In the genomic region with DNA sequence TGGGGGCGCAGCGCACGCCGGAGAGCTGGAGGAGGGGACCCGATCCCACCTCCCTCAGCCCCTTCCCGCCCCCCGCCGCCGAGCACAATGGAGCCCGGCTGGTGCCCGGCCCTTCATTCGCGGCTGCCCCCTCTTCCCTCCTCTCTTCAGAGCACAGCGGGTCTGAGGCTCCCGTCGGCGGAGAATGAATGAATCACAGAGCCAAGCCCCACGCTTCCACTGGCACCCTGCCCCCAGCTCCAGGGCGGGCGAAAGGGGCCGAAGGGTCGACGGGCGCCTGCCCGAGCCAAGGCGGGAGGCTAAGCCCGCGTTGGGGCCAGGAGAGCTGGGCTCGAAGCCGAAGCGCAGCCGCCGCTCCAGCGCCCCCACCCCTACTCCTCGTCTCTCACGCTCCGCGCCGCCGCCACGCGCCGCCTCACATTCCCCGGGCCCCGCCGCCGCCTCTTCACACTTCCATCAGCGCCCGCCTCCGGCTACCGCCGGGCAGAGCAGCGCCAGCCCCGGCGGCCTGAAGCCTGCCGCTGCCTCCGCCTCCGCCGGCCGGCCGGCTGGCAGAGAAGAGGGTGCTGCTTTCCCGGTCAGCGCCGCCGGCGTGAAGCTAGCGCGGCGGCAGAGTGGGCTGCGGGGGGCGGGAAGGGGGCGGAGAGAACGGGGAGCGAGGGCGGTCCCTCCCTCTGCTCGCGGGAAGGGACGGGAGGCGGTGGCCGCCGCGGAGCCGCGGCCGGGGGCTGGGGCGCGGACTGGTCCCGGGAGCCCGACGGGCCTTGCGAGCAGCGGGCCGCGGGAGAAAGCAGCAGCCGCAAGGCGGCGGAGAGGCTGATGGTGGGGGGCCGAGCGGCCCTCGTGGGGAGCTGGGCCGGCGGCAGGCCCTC, we compare ENCODE assay signal across 1 cellular context.
TF ChIP-seq lines count a peak whose summit lies in the region.

A gene with protein sequence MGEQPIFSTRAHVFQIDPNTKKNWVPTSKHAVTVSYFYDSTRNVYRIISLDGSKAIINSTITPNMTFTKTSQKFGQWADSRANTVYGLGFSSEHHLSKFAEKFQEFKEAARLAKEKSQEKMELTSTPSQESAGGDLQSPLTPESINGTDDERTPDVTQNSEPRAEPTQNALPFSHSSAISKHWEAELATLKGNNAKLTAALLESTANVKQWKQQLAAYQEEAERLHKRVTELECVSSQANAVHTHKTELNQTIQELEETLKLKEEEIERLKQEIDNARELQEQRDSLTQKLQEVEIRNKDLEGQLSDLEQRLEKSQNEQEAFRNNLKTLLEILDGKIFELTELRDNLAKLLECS (minus strand): TSS at position 616 of the 872 bp plus-strand sequence. CDS start 1,360 bp downstream, outside the sequence.

TF ChIP-seq in HepG2, 621 proteins besides CTCF, POLR2A, EP300 and RAD21 (continued from another document and continues in another):
- TF ChIP-seq HOXD1 (CRISPR knock-in tag; IDR thresholded peaks at IDR 0.05) (peak; percentile 43; the same call in 1 of the 2 replicates), CBX1 (IDR thresholded peaks at IDR 0.05; ENCODE audit: low read depth) (no peak), PHF20 (CRISPR knock-in tag; IDR thresholded peaks at IDR 0.05) (no peak), BORCS8-MEF2B (CRISPR knock-in tag; IDR thresholded peaks at IDR 0.05) (peak; percentile 66), ZC3H13 (CRISPR knock-in tag; IDR thresholded peaks at IDR 0.05) (no peak; the same call in 1 of the 2 replicates), ZNF841 (CRISPR knock-in tag; IDR thresholded peaks at IDR 0.05; ENCODE audit: borderline replicate concordance) (no peak), TCF7 (IDR thresholded peaks at IDR 0.05; ENCODE audit: low read depth) (no peak), EEA1 (CRISPR knock-in tag; IDR thresholded peaks at IDR 0.05; ENCODE audit: borderline replicate concordance) (0 out of 2 replicates have a peak, but pooled peaks have one; percentile 6), TARDBP (CRISPR knock-in tag; IDR thresholded peaks at IDR 0.05) (peak; percentile 38; the same call in 1 of the 2 replicates), SP1 (IDR thresholded peaks at IDR 0.05) (no peak), SP1 (CRISPR knock-in tag; IDR thresholded peaks at IDR 0.05) (peak; percentile 26; the same call in 1 of the 2 replicates), ZNF225 (CRISPR knock-in tag; IDR thresholded peaks at IDR 0.05) (no peak), NKX3-1 (CRISPR knock-in tag; IDR thresholded peaks at IDR 0.05) (peak; percentile 27; the same call in 1 of the 2 replicates), ZNF253 (CRISPR knock-in tag; IDR thresholded peaks at IDR 0.05; ENCODE audit: borderline replicate concordance) (no peak; the same call in none of the 2 replicates), ZNF83 (CRISPR knock-in tag; IDR thresholded peaks at IDR 0.05; ENCODE audit: borderline replicate concordance) (0 out of 2 replicates have a peak, but pooled peaks have one; percentile 65), ZSCAN29 (CRISPR knock-in tag; conservative IDR thresholded peaks at IDR 0.05) (0 out of 2 replicates have a peak, but pooled peaks have one; percentile 58), CCAR2 (optimal IDR thresholded peaks at IDR 0.05; ENCODE audit: low read depth, low read length) (peak; percentile 26), ETV5 (CRISPR knock-in tag; IDR thresholded peaks at IDR 0.05; ENCODE audit: borderline replicate concordance) (no peak), ZMYM2 (CRISPR knock-in tag; IDR thresholded peaks at IDR 0.05) (no peak), KLF12 (CRISPR knock-in tag; IDR thresholded peaks at IDR 0.05; ENCODE audit: borderline replicate concordance) (peak; percentile 10), ZNF589 (CRISPR knock-in tag; conservative IDR thresholded peaks at IDR 0.05) (0 out of 2 replicates have a peak, but pooled peaks have one; percentile 35), NAIF1 (CRISPR knock-in tag; IDR thresholded peaks at IDR 0.05; ENCODE audit: borderline replicate concordance) (no peak), HHEX (CRISPR knock-in tag; IDR thresholded peaks at IDR 0.05) (no peak), MTF1 (CRISPR knock-in tag; IDR thresholded peaks at IDR 0.05) (peak; percentile 55; the same call in 1 of the 2 replicates), MBNL3 (CRISPR knock-in tag; conservative IDR thresholded peaks at IDR 0.05) (no peak), MIXL1 (CRISPR knock-in tag; IDR thresholded peaks at IDR 0.05) (no peak), CENPT (CRISPR knock-in tag; IDR thresholded peaks at IDR 0.05; ENCODE audit: low read depth) (peak; percentile 35; the same call in 1 of the 2 replicates), TOPORS (CRISPR knock-in tag; IDR thresholded peaks at IDR 0.05) (peak; percentile 55; the same call in 1 of the 2 replicates), XRCC5 (optimal IDR thresholded peaks at IDR 0.05; ENCODE audit: low read length) (no peak), SRSF4 (IDR thresholded peaks at IDR 0.05; ENCODE audit: low read depth, low read length, poor library complexity, severe bottlenecking) (no peak), ZNF570 (CRISPR knock-in tag; IDR thresholded peaks at IDR 0.05; ENCODE audit: borderline replicate concordance) (peak; percentile 45; the same call in 1 of the 2 replicates), FOXJ3 (CRISPR knock-in tag; IDR thresholded peaks at IDR 0.05; ENCODE audit: borderline replicate concordance) (no peak), SYNCRIP (IDR thresholded peaks at IDR 0.05; ENCODE audit: insufficient read depth, low read depth, low read length) (no peak), HNF4G (IDR thresholded peaks at IDR 0.05; ENCODE audit: borderline replicate concordance, low read depth, low read length) (0 out of 2 replicates have a peak, but pooled peaks have one; percentile 3), HNF4G (CRISPR knock-in tag; IDR thresholded peaks at IDR 0.05; ENCODE audit: borderline replicate concordance, low read depth) (no peak), ARNTL (CRISPR knock-in tag; IDR thresholded peaks at IDR 0.05) (no peak), ZNF777 (CRISPR knock-in tag; IDR thresholded peaks at IDR 0.05) (peak; percentile 85), FOXK2 (IDR thresholded peaks at IDR 0.05) (no peak)
- TF ChIP-seq, protein P1, sequence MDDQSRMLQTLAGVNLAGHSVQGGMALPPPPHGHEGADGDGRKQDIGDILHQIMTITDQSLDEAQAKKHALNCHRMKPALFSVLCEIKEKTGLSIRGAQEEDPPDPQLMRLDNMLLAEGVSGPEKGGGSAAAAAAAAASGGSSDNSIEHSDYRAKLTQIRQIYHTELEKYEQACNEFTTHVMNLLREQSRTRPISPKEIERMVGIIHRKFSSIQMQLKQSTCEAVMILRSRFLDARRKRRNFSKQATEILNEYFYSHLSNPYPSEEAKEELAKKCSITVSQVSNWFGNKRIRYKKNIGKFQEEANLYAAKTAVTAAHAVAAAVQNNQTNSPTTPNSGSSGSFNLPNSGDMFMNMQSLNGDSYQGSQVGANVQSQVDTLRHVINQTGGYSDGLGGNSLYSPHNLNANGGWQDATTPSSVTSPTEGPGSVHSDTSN (CRISPR knock-in tag; IDR thresholded peaks at IDR 0.05; ENCODE audit: borderline replicate concordance), result no peak
- TF ChIP-seq, protein P2, sequence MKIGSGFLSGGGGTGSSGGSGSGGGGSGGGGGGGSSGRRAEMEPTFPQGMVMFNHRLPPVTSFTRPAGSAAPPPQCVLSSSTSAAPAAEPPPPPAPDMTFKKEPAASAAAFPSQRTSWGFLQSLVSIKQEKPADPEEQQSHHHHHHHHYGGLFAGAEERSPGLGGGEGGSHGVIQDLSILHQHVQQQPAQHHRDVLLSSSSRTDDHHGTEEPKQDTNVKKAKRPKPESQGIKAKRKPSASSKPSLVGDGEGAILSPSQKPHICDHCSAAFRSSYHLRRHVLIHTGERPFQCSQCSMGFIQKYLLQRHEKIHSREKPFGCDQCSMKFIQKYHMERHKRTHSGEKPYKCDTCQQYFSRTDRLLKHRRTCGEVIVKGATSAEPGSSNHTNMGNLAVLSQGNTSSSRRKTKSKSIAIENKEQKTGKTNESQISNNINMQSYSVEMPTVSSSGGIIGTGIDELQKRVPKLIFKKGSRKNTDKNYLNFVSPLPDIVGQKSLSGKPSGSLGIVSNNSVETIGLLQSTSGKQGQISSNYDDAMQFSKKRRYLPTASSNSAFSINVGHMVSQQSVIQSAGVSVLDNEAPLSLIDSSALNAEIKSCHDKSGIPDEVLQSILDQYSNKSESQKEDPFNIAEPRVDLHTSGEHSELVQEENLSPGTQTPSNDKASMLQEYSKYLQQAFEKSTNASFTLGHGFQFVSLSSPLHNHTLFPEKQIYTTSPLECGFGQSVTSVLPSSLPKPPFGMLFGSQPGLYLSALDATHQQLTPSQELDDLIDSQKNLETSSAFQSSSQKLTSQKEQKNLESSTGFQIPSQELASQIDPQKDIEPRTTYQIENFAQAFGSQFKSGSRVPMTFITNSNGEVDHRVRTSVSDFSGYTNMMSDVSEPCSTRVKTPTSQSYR (CRISPR knock-in tag; IDR thresholded peaks at IDR 0.05; ENCODE audit: borderline replicate concordance), result 0 out of 2 replicates have a peak, but pooled peaks have one; percentile 0
- TF ChIP-seq, protein P3, sequence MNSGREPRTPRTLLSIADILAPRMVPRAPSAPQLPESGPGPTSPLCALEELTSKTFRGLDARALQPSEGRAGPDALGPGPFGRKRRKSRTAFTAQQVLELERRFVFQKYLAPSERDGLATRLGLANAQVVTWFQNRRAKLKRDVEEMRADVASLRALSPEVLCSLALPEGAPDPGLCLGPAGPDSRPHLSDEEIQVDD (CRISPR knock-in tag; IDR thresholded peaks at IDR 0.05; ENCODE audit: borderline replicate concordance), result no peak
- TF ChIP-seq, protein P4, sequence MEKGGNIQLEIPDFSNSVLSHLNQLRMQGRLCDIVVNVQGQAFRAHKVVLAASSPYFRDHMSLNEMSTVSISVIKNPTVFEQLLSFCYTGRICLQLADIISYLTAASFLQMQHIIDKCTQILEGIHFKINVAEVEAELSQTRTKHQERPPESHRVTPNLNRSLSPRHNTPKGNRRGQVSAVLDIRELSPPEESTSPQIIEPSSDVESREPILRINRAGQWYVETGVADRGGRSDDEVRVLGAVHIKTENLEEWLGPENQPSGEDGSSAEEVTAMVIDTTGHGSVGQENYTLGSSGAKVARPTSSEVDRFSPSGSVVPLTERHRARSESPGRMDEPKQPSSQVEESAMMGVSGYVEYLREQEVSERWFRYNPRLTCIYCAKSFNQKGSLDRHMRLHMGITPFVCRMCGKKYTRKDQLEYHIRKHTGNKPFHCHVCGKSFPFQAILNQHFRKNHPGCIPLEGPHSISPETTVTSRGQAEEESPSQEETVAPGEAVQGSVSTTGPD (CRISPR knock-in tag; IDR thresholded peaks at IDR 0.05), result no peak
- TF ChIP-seq, protein P5, sequence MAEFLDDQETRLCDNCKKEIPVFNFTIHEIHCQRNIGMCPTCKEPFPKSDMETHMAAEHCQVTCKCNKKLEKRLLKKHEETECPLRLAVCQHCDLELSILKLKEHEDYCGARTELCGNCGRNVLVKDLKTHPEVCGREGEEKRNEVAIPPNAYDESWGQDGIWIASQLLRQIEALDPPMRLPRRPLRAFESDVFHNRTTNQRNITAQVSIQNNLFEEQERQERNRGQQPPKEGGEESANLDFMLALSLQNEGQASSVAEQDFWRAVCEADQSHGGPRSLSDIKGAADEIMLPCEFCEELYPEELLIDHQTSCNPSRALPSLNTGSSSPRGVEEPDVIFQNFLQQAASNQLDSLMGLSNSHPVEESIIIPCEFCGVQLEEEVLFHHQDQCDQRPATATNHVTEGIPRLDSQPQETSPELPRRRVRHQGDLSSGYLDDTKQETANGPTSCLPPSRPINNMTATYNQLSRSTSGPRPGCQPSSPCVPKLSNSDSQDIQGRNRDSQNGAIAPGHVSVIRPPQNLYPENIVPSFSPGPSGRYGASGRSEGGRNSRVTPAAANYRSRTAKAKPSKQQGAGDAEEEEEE (CRISPR knock-in tag; IDR thresholded peaks at IDR 0.05; ENCODE audit: borderline replicate concordance), result no peak
- TF ChIP-seq, protein P6, sequence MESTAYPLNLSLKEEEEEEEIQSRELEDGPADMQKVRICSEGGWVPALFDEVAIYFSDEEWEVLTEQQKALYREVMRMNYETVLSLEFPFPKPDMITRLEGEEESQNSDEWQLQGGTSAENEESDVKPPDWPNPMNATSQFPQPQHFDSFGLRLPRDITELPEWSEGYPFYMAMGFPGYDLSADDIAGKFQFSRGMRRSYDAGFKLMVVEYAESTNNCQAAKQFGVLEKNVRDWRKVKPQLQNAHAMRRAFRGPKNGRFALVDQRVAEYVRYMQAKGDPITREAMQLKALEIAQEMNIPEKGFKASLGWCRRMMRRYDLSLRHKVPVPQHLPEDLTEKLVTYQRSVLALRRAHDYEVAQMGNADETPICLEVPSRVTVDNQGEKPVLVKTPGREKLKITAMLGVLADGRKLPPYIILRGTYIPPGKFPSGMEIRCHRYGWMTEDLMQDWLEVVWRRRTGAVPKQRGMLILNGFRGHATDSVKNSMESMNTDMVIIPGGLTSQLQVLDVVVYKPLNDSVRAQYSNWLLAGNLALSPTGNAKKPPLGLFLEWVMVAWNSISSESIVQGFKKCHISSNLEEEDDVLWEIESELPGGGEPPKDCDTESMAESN (CRISPR knock-in tag; conservative IDR thresholded peaks at IDR 0.05), result peak; percentile 65; the same call in 1 of the 2 replicates
- TF ChIP-seq, protein P7, sequence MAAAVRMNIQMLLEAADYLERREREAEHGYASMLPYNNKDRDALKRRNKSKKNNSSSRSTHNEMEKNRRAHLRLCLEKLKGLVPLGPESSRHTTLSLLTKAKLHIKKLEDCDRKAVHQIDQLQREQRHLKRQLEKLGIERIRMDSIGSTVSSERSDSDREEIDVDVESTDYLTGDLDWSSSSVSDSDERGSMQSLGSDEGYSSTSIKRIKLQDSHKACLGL (CRISPR knock-in tag; IDR thresholded peaks at IDR 0.05), result peak; percentile 60; the same call in 1 of the 2 replicates
- TF ChIP-seq, protein P8, sequence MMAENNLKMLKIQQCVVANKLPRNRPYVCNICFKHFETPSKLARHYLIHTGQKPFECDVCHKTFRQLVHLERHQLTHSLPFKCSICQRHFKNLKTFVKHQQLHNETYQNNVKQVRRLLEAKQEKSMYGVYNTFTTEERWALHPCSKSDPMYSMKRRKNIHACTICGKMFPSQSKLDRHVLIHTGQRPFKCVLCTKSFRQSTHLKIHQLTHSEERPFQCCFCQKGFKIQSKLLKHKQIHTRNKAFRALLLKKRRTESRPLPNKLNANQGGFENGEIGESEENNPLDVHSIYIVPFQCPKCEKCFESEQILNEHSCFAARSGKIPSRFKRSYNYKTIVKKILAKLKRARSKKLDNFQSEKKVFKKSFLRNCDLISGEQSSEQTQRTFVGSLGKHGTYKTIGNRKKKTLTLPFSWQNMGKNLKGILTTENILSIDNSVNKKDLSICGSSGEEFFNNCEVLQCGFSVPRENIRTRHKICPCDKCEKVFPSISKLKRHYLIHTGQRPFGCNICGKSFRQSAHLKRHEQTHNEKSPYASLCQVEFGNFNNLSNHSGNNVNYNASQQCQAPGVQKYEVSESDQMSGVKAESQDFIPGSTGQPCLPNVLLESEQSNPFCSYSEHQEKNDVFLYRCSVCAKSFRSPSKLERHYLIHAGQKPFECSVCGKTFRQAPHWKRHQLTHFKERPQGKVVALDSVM (CRISPR knock-in tag; IDR thresholded peaks at IDR 0.05), result peak; percentile 53; the same call in 1 of the 2 replicates
